28 cellular contexts compared by ENCODE assay signal in genomic region chr5:179008667-179009066, GRCh38. TPM values are rescaled to one million over a fixed set of nuclear protein-coding genes. Genes with fewer than 3 reads are reported as not detected.
A peak's percentile ranks its signal among the peaks of the same experiment; 100 is the strongest.
DNase-seq lines count a peak whose midpoint lies in the region; FAIRE-seq and TF ChIP-seq lines count a peak whose summit lies in the region.
"Had no signal": no experiment of that assay in that cellular context is flagged by ENCODE, and none has a peak within 500 bp of the region (broad histone marks: within the 10 kb centered on the region; RNA-seq: fewer than 3 reads in every experiment).

No MANE protein-coding gene starts in this region.

- in situ Hi-C loops in KBM-7 (cut with MboI; ENCODE audit: low pct_unique_long_range_greater_than_20kb, low sequenced_read_pairs) = no loop called here

- H3K27ac Mint-ChIP-seq in neural progenitor cell = no peak overlapping the region
- H3K27ac Mint-ChIP-seq: activated CD4-positive, alpha-beta T cell treated with anti-CD3 and anti-CD28 coated beads, Interleukin-2, amount 10 ng/mL, durations not matched to agents 7 days and 5 days; activated T-helper 1 cell treated with anti-CD3 and anti-CD28 coated beads, Interleukin-12 subunit alpha, Interleukin-12 subunit beta, Interleukin-2, Interleukin-4 antibody, amounts not matched to agents 30 ng/mL and 10 ng/mL and 1 ng/mL, durations not matched to agents 14 hours and 24 hours and 36 hours had no signal

- no peaks in the 10 kb centered on the region for H3F3A ChIP-seq in SU-DHL-6 (ENCODE audit: insufficient read depth)
- no peaks in the 10 kb centered on the region for H3F3A ChIP-seq in neural progenitor cell (ENCODE audit: low read depth)

- H3K9me3 ChIP-seq in SU-DHL-6 (ENCODE audit: insufficient read depth, low read length) = peaks cover 15% of the 10 kb centered on the region; the same call in 1 of the 2 replicates
- peaks cover 11% of the 10 kb centered on the region for H3K9me3 ChIP-seq in neural progenitor cell (ENCODE audit: low read depth)
- H3K9me3 ChIP-seq: thoracic aorta had no signal

- peaks cover 3% of the 10 kb centered on the region for H3K27me3 Mint-ChIP-seq in neural progenitor cell (ENCODE audit: insufficient read depth, low read depth)
- H3K27me3 Mint-ChIP-seq: activated CD4-positive, alpha-beta T cell treated with anti-CD3 and anti-CD28 coated beads, Interleukin-2, amount 10 ng/mL, durations not matched to agents 7 days and 5 days had no signal

- no peak overlapping the region for H3K4me3 Mint-ChIP-seq in neural progenitor cell
- H3K4me3 Mint-ChIP-seq: activated CD4-positive, alpha-beta T cell treated with anti-CD3 and anti-CD28 coated beads, Interleukin-2, amount 10 ng/mL, durations not matched to agents 7 days and 5 days; activated T-helper 1 cell treated with anti-CD3 and anti-CD28 coated beads, Interleukin-12 subunit alpha, Interleukin-12 subunit beta, Interleukin-2, Interleukin-4 antibody, amounts not matched to agents 30 ng/mL and 10 ng/mL and 1 ng/mL, durations not matched to agents 14 hours and 24 hours and 36 hours had no signal

- H3K4me1 Mint-ChIP-seq in neural progenitor cell = no peaks in the 10 kb centered on the region
- H3K4me1 Mint-ChIP-seq: activated CD4-positive, alpha-beta T cell treated with anti-CD3 and anti-CD28 coated beads, Interleukin-2, amount 10 ng/mL, durations not matched to agents 7 days and 5 days had no signal

- H3K27ac ChIP-seq in SU-DHL-6 (ENCODE audit: low read depth, low read length) (no peak overlapping the region), neural progenitor cell (no peak overlapping the region)
- H3K27ac ChIP-seq: BLaER1, Peyer's patch, psoas muscle, SJSA1, skin epidermis, thoracic aorta, WERI-Rb-1 had no signal

- FAIRE-seq in D721Med (lab: Jason Lieb, UNC) = no peak
- FAIRE-seq: kidney had no signal

- no peaks in the 10 kb centered on the region for H3K36me3 Mint-ChIP-seq in neural progenitor cell

- H3K27me3 ChIP-seq in SU-DHL-6 (ENCODE audit: low read length) (no peaks in the 10 kb centered on the region), neural progenitor cell (no peaks in the 10 kb centered on the region)
- H3K27me3 ChIP-seq: BLaER1, Peyer's patch, SJSA1 had no signal

- H4K20me1 ChIP-seq in SU-DHL-6 (ENCODE audit: low read depth, low read length) (no peaks in the 10 kb centered on the region), neural progenitor cell (ENCODE audit: low read depth) (no peaks in the 10 kb centered on the region)
- H4K20me1 ChIP-seq: BLaER1 had no signal

- H3K79me2 ChIP-seq in SU-DHL-6 (ENCODE audit: insufficient read depth, low read length) (no peaks in the 10 kb centered on the region), neural progenitor cell (ENCODE audit: low read depth) (no peaks in the 10 kb centered on the region)

- H3K9me2 ChIP-seq in SU-DHL-6 (replicated peaks; ENCODE audit: insufficient read depth, low read length) = no peaks in the 10 kb centered on the region

- H3K4me3 ChIP-seq in SU-DHL-6 (ENCODE audit: insufficient read depth, low read length, poor library complexity, severe bottlenecking) (no peak overlapping the region), neural progenitor cell (no peak overlapping the region)
- H3K4me3 ChIP-seq: BLaER1, lung, Peyer's patch, psoas muscle, SJSA1, skin epidermis, thoracic aorta had no signal

- H3K4me2 ChIP-seq in SU-DHL-6 (ENCODE audit: low read depth, low read length, poor library complexity, severe bottlenecking) (no peak overlapping the region), neural progenitor cell (no peak overlapping the region)
- H3K4me2 ChIP-seq: BLaER1 had no signal

- no peaks in the 10 kb centered on the region for H3K36me3 ChIP-seq in SU-DHL-6 (ENCODE audit: low read length)
- no peaks in the 10 kb centered on the region for H3K36me3 ChIP-seq in neural progenitor cell
- H3K36me3 ChIP-seq: BLaER1, Peyer's patch, SJSA1, thoracic aorta, WERI-Rb-1 had no signal

- DNase-seq in D721Med (ENCODE audit: insufficient read length, low spot score) (no peak), KBM-7 (peak; percentile 35), neural progenitor cell (ENCODE audit: low spot score) (no peak), NCI-H2196 (lab: John Stamatoyannopoulos, UW; ENCODE audit: unreplicated experiment) (no peak), 8988T (no peak)
- DNase-seq in central memory CD4-positive, alpha-beta T cell = no peak
- DNase-seq: activated CD4-positive, alpha-beta T cell treated with anti-CD3 and anti-CD28 coated beads, Interleukin-2, amount 10 ng/mL, durations not matched to agents 7 days and 5 days; activated naive CD4-positive, alpha-beta T cell treated with anti-CD3 and anti-CD28 coated beads, Interleukin-2, amount 50 U/mL, for 16 hours; anterior cingulate cortex; Calu3; effector CD4-positive, alpha-beta T cell; erythroblast; kidney; MV-4-11; NCI-H187 treated with DMSO at 0.1 percent for 48 hours; NCI-H2227 treated with DMSO at 0.1 percent for 48 hours; Peyer's patch; psoas muscle; stimulated activated naive CD4-positive, alpha-beta T cell; WERI-Rb-1 had no signal

- peak; percentile 41 for TF ChIP-seq CTCF in D721Med (IDR thresholded peaks at IDR 0.05; ENCODE audit: insufficient read depth, missing control alignments)
- TF ChIP-seq CTCF in SU-DHL-6 (IDR thresholded peaks at IDR 0.05; ENCODE audit: insufficient read depth, low read length, poor library complexity, severe bottlenecking) = peak; percentile 23
- peak; percentile 21 for TF ChIP-seq CTCF in neural progenitor cell (IDR thresholded peaks at IDR 0.05)

- H3K9me3 Mint-ChIP-seq in neural progenitor cell = peaks cover 39% of the 10 kb centered on the region

- H3K4me1 ChIP-seq in neural progenitor cell = no peaks in the 10 kb centered on the region
- H3K4me1 ChIP-seq: BLaER1, Peyer's patch, psoas muscle, SJSA1 had no signal

- no peak overlapping the region for H3K9ac ChIP-seq in SU-DHL-6 (ENCODE audit: low read length)
- H3K9ac ChIP-seq in neural progenitor cell = no peak overlapping the region
- H3K9ac ChIP-seq: BLaER1 had no signal

- H2AFZ ChIP-seq in SU-DHL-6 (ENCODE audit: low read depth, low read length, severe bottlenecking) = no peak overlapping the region
- no peak overlapping the region for H2AFZ ChIP-seq in neural progenitor cell (replicated peaks)

RNA-seq across cellular contexts. Expression of gene GRM6, which starts 13.5 kb away (rescaled TPM):
- not detected in 2 replicates for total RNA-seq in neural progenitor cell (ENCODE audit: low replicate concordance)
- total RNA-seq: activated CD4-positive, alpha-beta T cell treated with anti-CD3 and anti-CD28 coated beads, Interleukin-2, amount 10 ng/mL, durations not matched to agents 7 days and 5 days; activated T-helper 1 cell treated with anti-CD3 and anti-CD28 coated beads, Interleukin-12 subunit alpha, Interleukin-12 subunit beta, Interleukin-2, Interleukin-4 antibody, amounts not matched to agents 30 ng/mL and 10 ng/mL and 1 ng/mL, durations not matched to agents 14 hours and 24 hours and 36 hours; Calu3; H4; kidney; lung; Peyer's patch; psoas muscle; SJSA1; thoracic aorta had no signal

RNA-seq across cellular contexts. Expression of gene ZNF879, which starts 14.9 kb away (rescaled TPM):
- 10.4 and 10.6 TPM in 2 replicates for total RNA-seq in neural progenitor cell (ENCODE audit: low replicate concordance)
- total RNA-seq: SJSA1 had no signal

RNA-seq across cellular contexts. Expression of gene ZNF354C, which starts 51.5 kb away (rescaled TPM):
- total RNA-seq in neural progenitor cell (ENCODE audit: low replicate concordance) = 19.3 and 29.8 TPM in 2 replicates
- total RNA-seq: H4, SJSA1 had no signal
